In genomic region chr17:2174471-2175293, GRCh38 we compare ENCODE assay signal across 1 cellular context.
TF ChIP-seq lines count a peak whose summit lies in the region.

No MANE protein-coding gene starts in this region.

TF ChIP-seq in HepG2, 621 proteins besides CTCF, POLR2A, EP300 and RAD21 (continued from another document and continues in another):
- TF ChIP-seq ARNT2 (CRISPR knock-in tag; IDR thresholded peaks at IDR 0.05; ENCODE audit: low read depth) = no peak
- TF ChIP-seq ZBTB46 (CRISPR knock-in tag; IDR thresholded peaks at IDR 0.05; ENCODE audit: borderline replicate concordance) = no peak
- TF ChIP-seq PITX1 (CRISPR knock-in tag; IDR thresholded peaks at IDR 0.05) = peak; percentile 72
- no peak for TF ChIP-seq KLF13 (CRISPR knock-in tag; IDR thresholded peaks at IDR 0.05)
- TF ChIP-seq GRHL1 (CRISPR knock-in tag; conservative IDR thresholded peaks at IDR 0.05) = no peak
- no peak for TF ChIP-seq CSRNP2 (CRISPR knock-in tag; conservative IDR thresholded peaks at IDR 0.05; ENCODE audit: low read depth)
- TF ChIP-seq ZNF605 (CRISPR knock-in tag; IDR thresholded peaks at IDR 0.05) = peak; percentile 77
- no peak for TF ChIP-seq SYNCRIP (IDR thresholded peaks at IDR 0.05; ENCODE audit: insufficient read depth, low read depth, low read length)
- TF ChIP-seq ZNF674 (CRISPR knock-in tag; IDR thresholded peaks at IDR 0.05; ENCODE audit: low read depth) = no peak
- TF ChIP-seq SRSF1 (optimal IDR thresholded peaks at IDR 0.05; ENCODE audit: low read depth, low read length) = peak; percentile 78
- peak; percentile 84 for TF ChIP-seq CREM (IDR thresholded peaks at IDR 0.05)
- TF ChIP-seq CREM (CRISPR knock-in tag; IDR thresholded peaks at IDR 0.05) = no peak
- no peak for TF ChIP-seq ATF7-NPFF (CRISPR knock-in tag; IDR thresholded peaks at IDR 0.05; ENCODE audit: low read depth)
- no peak for TF ChIP-seq POLR2AphosphoS5 (IDR thresholded peaks at IDR 0.05; ENCODE audit: low read depth, low read length)
- no peak for TF ChIP-seq ZNF597 (CRISPR knock-in tag; IDR thresholded peaks at IDR 0.05)
- TF ChIP-seq TERF1 (CRISPR knock-in tag; IDR thresholded peaks at IDR 0.05) = no peak
- no peak for TF ChIP-seq CENPT (CRISPR knock-in tag; IDR thresholded peaks at IDR 0.05; ENCODE audit: low read depth)
- no peak for TF ChIP-seq SMC3 (IDR thresholded peaks at IDR 0.05; ENCODE audit: low read length)
- no peak for TF ChIP-seq ZNF10 (CRISPR knock-in tag; IDR thresholded peaks at IDR 0.05; ENCODE audit: borderline replicate concordance, low read depth)
- TF ChIP-seq ZNF225 (CRISPR knock-in tag; IDR thresholded peaks at IDR 0.05) = no peak
- TF ChIP-seq BCL6 (CRISPR knock-in tag; IDR thresholded peaks at IDR 0.05) = peak; percentile 99
- TF ChIP-seq SMAD9 (CRISPR knock-in tag; IDR thresholded peaks at IDR 0.05) = no peak
- no peak; the same call in 1 of the 2 replicates for TF ChIP-seq SIN3B (IDR thresholded peaks at IDR 0.05; ENCODE audit: low read length)
- TF ChIP-seq FIP1L1 (IDR thresholded peaks at IDR 0.05; ENCODE audit: borderline replicate concordance, insufficient read depth, low read depth, low read length) = no peak
- peak; percentile 89 for TF ChIP-seq FOXP4 (CRISPR knock-in tag; IDR thresholded peaks at IDR 0.05)
- TF ChIP-seq GPBP1L1 (CRISPR knock-in tag; IDR thresholded peaks at IDR 0.05) = no peak
- no peak for TF ChIP-seq ZNF766 (CRISPR knock-in tag; IDR thresholded peaks at IDR 0.05; ENCODE audit: borderline replicate concordance)
- TF ChIP-seq TRIM24 (CRISPR knock-in tag; IDR thresholded peaks at IDR 0.05) = no peak
- TF ChIP-seq NR2F6 (IDR thresholded peaks at IDR 0.05) = 0 out of 2 replicates have a peak, but pooled peaks have one; percentile 20
- TF ChIP-seq NR2F6 (CRISPR knock-in tag; IDR thresholded peaks at IDR 0.05) = peak; percentile 16; the same call in 1 of the 2 replicates
- no peak for TF ChIP-seq NCOA1 (CRISPR knock-in tag; IDR thresholded peaks at IDR 0.05)
- TF ChIP-seq ISL2 (CRISPR knock-in tag; IDR thresholded peaks at IDR 0.05) = peak; percentile 69
- TF ChIP-seq STAT5B (CRISPR knock-in tag; IDR thresholded peaks at IDR 0.05) = no peak
- TF ChIP-seq KLF6 (CRISPR knock-in tag; IDR thresholded peaks at IDR 0.05) = no peak; the same call in 1 of the 2 replicates
- peak; percentile 29; the same call in 1 of the 2 replicates for TF ChIP-seq ZNF574 (CRISPR knock-in tag; IDR thresholded peaks at IDR 0.05)
- no peak for TF ChIP-seq CBX5 (CRISPR knock-in tag; IDR thresholded peaks at IDR 0.05; ENCODE audit: borderline replicate concordance)
- TF ChIP-seq ZNF256 (CRISPR knock-in tag; conservative IDR thresholded peaks at IDR 0.05) = no peak
- no peak for TF ChIP-seq NFE2 (CRISPR knock-in tag; IDR thresholded peaks at IDR 0.05)
- no peak for TF ChIP-seq DDIT3 (CRISPR knock-in tag; IDR thresholded peaks at IDR 0.05)
- no peak for TF ChIP-seq ZSCAN25 (CRISPR knock-in tag; IDR thresholded peaks at IDR 0.05)
- TF ChIP-seq ZNF660 (CRISPR knock-in tag; IDR thresholded peaks at IDR 0.05; ENCODE audit: borderline replicate concordance, low read depth) = no peak
- TF ChIP-seq ZNF777 (CRISPR knock-in tag; IDR thresholded peaks at IDR 0.05) = no peak
- TF ChIP-seq MAF1 (CRISPR knock-in tag; IDR thresholded peaks at IDR 0.05; ENCODE audit: borderline replicate concordance) = no peak
- no peak for TF ChIP-seq ESRRA (CRISPR knock-in tag; IDR thresholded peaks at IDR 0.05; ENCODE audit: low read depth)
- no peak for TF ChIP-seq SOX6 (IDR thresholded peaks at IDR 0.05)
- peak; percentile 94 for TF ChIP-seq SOX6 (CRISPR knock-in tag; IDR thresholded peaks at IDR 0.05)
- TF ChIP-seq POLR2G (IDR thresholded peaks at IDR 0.05; ENCODE audit: low read depth, low read length) = no peak
- no peak for TF ChIP-seq TAF1 (CRISPR knock-in tag; IDR thresholded peaks at IDR 0.05)
- TF ChIP-seq NR0B2 (CRISPR knock-in tag; IDR thresholded peaks at IDR 0.05) = no peak
- peak; percentile 91; the same call in 1 of the 2 replicates for TF ChIP-seq TFAP4 (IDR thresholded peaks at IDR 0.05; ENCODE audit: borderline replicate concordance, low read depth)
